Comparison of ENCODE assay signal across 1 cellular context in the genomic region with DNA sequence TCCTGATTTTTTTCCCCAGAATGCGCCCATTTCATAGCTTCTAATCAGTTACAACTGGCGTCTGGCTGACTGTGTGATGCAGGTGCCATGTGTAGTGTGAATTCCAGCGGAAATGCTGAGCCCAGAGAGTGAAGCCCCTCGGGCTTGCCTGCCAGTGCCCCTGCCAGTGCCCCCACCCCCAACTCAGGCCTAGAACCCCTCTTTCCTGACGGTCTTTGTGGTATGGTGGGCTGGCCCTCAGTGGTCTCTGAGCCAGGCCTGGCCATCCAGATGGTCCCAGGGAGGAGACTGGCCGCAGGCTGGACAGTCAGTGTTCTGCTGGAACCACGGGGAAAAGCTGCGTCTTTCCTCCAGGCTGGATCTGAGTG.
TF ChIP-seq lines count a peak whose summit lies in the region.

No MANE protein-coding gene starts in this region.

TF ChIP-seq in IMR-90, 13 proteins besides CTCF, POLR2A, EP300 and RAD21 (continued from another document):
- TF ChIP-seq, protein P1, sequence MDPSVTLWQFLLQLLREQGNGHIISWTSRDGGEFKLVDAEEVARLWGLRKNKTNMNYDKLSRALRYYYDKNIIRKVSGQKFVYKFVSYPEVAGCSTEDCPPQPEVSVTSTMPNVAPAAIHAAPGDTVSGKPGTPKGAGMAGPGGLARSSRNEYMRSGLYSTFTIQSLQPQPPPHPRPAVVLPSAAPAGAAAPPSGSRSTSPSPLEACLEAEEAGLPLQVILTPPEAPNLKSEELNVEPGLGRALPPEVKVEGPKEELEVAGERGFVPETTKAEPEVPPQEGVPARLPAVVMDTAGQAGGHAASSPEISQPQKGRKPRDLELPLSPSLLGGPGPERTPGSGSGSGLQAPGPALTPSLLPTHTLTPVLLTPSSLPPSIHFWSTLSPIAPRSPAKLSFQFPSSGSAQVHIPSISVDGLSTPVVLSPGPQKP (IDR thresholded peaks at IDR 0.05; ENCODE audit: borderline replicate concordance, low read depth, low read length): no peak
